In the genomic region with DNA sequence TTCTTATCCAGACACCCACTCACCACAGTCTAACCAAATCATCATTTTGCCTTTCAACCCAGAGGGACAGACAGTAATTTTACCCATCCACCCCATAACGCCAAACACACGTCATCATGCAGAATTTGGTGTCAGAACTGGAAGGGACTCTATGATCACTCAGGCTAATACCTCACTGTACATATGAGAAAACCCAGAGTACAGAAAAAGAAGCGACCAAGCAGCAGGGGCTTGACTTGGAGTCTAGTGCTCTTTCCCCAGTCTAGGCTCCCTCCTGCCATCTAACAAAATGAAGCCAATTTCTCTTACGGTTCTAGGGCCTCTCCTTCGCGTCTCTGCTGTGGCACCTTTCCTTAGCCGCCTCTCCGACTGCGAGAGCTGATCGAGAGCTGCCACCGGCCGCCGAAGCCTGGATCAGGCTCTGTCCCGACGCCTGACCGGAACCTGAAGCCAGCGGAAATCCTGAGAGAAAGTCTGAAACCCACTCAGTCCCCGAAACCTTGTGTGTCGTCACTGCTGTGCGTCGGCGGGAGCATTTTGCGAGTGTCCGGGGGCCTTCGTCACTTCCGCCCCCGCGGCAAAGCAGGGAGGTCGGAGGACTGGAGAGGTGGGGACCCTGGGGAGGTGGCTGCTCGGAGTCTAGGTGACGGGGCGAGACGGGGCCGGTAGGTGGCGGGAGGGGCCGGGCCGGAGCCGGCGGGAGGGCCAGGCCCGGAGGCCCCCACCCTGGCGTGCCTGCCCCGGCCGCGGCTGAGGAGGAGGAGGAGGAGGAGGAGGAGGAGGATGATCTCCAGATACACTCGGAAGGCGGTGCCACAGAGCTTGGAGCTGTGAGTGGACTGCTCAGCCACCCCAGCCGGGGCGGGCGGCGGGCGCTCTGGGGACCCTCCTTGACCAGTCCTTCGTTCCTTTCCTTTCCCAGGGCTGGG, we compare ENCODE assay signal across 1 cellular context.
TF ChIP-seq lines count a peak whose summit lies in the region.

A gene (minus strand): TSS at position 452 of the 929 bp plus-strand sequence. CDS start 4,071 bp downstream, outside the sequence.
A gene (plus strand): TSS at position 563 of the 929 bp plus-strand sequence. CDS start 221 bp downstream, at position 784.

TF ChIP-seq in HEK293, 187 proteins besides CTCF, POLR2A, EP300 and RAD21 (continued from another document and continues in another):
- TF ChIP-seq ZNF350 (tag by site-specific recombination; IDR thresholded peaks at IDR 0.05): no peak
- TF ChIP-seq ZNF404 (tag by site-specific recombination; IDR thresholded peaks at IDR 0.05): no peak
- TF ChIP-seq, protein P1, sequence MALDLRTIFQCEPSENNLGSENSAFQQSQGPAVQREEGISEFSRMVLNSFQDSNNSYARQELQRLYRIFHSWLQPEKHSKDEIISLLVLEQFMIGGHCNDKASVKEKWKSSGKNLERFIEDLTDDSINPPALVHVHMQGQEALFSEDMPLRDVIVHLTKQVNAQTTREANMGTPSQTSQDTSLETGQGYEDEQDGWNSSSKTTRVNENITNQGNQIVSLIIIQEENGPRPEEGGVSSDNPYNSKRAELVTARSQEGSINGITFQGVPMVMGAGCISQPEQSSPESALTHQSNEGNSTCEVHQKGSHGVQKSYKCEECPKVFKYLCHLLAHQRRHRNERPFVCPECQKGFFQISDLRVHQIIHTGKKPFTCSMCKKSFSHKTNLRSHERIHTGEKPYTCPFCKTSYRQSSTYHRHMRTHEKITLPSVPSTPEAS (tag by site-specific recombination; IDR thresholded peaks at IDR 0.05): no peak
- peak; percentile 95 for TF ChIP-seq ZBTB17 (tag by site-specific recombination; IDR thresholded peaks at IDR 0.05)
- TF ChIP-seq ZNF341 (tag by site-specific recombination; IDR thresholded peaks at IDR 0.05; ENCODE audit: low read depth): no peak
- TF ChIP-seq BCL11B (tag by site-specific recombination; IDR thresholded peaks at IDR 0.05; ENCODE audit: low read depth): no peak
- TF ChIP-seq, protein P2, sequence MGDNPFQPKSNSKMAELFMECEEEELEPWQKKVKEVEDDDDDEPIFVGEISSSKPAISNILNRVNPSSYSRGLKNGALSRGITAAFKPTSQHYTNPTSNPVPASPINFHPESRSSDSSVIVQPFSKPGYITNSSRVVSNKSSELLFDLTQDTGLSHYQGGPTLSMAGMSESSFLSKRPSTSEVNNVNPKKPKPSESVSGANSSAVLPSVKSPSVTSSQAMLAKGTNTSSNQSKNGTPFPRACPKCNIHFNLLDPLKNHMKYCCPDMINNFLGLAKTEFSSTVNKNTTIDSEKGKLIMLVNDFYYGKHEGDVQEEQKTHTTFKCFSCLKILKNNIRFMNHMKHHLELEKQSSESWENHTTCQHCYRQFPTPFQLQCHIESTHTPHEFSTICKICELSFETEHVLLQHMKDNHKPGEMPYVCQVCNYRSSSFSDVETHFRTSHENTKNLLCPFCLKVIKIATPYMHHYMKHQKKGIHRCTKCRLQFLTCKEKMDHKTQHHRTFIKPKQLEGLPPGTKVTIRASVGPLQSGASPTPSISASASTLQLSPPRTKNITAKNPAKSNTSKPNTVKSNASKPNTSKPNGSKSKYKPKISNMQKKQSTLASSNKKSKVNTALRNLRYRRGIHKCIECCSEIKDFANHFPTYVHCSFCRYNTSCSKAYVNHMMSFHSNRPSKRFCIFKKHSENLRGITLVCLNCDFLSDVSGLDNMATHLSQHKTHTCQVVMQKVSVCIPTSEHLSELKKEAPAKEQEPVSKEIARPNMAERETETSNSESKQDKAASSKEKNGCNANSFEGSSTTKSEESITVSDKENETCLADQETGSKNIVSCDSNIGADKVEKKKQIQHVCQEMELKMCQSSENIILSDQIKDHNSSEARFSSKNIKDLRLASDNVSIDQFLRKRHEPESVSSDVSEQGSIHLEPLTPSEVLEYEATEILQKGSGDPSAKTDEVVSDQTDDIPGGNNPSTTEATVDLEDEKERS (tag by site-specific recombination; IDR thresholded peaks at IDR 0.05): no peak
- TF ChIP-seq, protein P3, sequence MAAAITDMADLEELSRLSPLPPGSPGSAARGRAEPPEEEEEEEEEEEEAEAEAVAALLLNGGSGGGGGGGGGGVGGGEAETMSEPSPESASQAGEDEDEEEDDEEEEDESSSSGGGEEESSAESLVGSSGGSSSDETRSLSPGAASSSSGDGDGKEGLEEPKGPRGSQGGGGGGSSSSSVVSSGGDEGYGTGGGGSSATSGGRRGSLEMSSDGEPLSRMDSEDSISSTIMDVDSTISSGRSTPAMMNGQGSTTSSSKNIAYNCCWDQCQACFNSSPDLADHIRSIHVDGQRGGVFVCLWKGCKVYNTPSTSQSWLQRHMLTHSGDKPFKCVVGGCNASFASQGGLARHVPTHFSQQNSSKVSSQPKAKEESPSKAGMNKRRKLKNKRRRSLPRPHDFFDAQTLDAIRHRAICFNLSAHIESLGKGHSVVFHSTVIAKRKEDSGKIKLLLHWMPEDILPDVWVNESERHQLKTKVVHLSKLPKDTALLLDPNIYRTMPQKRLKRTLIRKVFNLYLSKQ (tag by site-specific recombination; IDR thresholded peaks at IDR 0.05; ENCODE audit: borderline replicate concordance): no peak
- TF ChIP-seq ZSCAN23 (tag by site-specific recombination; IDR thresholded peaks at IDR 0.05): no peak
- TF ChIP-seq ZNF146 (tag by site-specific recombination; IDR thresholded peaks at IDR 0.05): no peak
- TF ChIP-seq ZNF785 (tag by site-specific recombination; IDR thresholded peaks at IDR 0.05): no peak
- TF ChIP-seq, protein P4, sequence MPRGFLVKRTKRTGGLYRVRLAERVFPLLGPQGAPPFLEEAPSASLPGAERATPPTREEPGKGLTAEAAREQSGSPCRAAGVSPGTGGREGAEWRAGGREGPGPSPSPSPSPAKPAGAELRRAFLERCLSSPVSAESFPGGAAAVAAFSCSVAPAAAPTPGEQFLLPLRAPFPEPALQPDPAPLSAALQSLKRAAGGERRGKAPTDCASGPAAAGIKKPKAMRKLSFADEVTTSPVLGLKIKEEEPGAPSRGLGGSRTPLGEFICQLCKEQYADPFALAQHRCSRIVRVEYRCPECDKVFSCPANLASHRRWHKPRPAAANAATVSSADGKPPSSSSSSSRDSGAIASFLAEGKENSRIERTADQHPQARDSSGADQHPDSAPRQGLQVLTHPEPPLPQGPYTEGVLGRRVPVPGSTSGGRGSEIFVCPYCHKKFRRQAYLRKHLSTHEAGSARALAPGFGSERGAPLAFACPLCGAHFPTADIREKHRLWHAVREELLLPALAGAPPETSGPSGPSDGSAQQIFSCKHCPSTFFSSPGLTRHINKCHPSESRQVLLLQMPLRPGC (tag by site-specific recombination; IDR thresholded peaks at IDR 0.05): no peak
- TF ChIP-seq, protein P5, sequence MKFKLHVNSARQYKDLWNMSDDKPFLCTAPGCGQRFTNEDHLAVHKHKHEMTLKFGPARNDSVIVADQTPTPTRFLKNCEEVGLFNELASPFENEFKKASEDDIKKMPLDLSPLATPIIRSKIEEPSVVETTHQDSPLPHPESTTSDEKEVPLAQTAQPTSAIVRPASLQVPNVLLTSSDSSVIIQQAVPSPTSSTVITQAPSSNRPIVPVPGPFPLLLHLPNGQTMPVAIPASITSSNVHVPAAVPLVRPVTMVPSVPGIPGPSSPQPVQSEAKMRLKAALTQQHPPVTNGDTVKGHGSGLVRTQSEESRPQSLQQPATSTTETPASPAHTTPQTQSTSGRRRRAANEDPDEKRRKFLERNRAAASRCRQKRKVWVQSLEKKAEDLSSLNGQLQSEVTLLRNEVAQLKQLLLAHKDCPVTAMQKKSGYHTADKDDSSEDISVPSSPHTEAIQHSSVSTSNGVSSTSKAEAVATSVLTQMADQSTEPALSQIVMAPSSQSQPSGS (tag by site-specific recombination; IDR thresholded peaks at IDR 0.05; ENCODE audit: low read depth): no peak; the same call in 1 of the 2 replicates
- TF ChIP-seq ZNF324 (tag by site-specific recombination; IDR thresholded peaks at IDR 0.05): no peak; the same call in 1 of the 2 replicates
- TF ChIP-seq OVOL3 (tag by site-specific recombination; IDR thresholded peaks at IDR 0.05): no peak
- no peak for TF ChIP-seq ZNF132 (tag by site-specific recombination; IDR thresholded peaks at IDR 0.05; ENCODE audit: borderline replicate concordance)
- TF ChIP-seq ZNF433 (tag by site-specific recombination; IDR thresholded peaks at IDR 0.05; ENCODE audit: low read depth): no peak
- 0 out of 2 replicates have a peak, but pooled peaks have one; percentile 47 for TF ChIP-seq ZNF10 (tag by site-specific recombination; IDR thresholded peaks at IDR 0.05)
- TF ChIP-seq, protein P6, sequence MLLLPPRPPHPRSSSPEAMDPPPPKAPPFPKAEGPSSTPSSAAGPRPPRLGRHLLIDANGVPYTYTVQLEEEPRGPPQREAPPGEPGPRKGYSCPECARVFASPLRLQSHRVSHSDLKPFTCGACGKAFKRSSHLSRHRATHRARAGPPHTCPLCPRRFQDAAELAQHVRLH (tag by site-specific recombination; IDR thresholded peaks at IDR 0.05): peak; percentile 83
- TF ChIP-seq, protein P7, sequence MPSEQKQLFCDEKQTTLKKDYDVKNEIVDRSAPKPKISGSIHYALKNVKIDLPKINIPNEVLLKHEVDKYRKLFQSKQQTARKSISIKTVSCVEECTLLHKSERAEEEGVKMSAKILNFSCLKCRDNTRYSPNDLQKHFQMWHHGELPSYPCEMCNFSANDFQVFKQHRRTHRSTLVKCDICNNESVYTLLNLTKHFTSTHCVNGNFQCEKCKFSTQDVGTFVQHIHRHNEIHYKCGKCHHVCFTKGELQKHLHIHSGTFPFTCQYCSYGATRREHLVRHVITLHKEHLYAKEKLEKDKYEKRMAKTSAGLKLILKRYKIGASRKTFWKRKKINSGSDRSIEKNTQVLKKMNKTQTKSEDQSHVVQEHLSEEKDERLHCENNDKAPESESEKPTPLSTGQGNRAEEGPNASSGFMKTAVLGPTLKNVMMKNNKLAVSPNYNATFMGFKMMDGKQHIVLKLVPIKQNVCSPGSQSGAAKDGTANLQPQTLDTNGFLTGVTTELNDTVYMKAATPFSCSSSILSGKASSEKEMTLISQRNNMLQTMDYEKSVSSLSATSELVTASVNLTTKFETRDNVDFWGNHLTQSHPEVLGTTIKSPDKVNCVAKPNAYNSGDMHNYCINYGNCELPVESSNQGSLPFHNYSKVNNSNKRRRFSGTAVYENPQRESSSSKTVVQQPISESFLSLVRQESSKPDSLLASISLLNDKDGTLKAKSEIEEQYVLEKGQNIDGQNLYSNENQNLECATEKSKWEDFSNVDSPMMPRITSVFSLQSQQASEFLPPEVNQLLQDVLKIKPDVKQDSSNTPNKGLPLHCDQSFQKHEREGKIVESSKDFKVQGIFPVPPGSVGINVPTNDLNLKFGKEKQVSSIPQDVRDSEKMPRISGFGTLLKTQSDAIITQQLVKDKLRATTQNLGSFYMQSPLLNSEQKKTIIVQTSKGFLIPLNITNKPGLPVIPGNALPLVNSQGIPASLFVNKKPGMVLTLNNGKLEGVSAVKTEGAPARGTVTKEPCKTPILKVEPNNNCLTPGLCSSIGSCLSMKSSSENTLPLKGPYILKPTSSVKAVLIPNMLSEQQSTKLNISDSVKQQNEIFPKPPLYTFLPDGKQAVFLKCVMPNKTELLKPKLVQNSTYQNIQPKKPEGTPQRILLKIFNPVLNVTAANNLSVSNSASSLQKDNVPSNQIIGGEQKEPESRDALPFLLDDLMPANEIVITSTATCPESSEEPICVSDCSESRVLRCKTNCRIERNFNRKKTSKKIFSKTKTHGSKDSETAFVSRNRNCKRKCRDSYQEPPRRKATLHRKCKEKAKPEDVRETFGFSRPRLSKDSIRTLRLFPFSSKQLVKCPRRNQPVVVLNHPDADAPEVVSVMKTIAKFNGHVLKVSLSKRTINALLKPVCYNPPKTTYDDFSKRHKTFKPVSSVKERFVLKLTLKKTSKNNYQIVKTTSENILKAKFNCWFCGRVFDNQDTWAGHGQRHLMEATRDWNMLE (tag by site-specific recombination; conservative IDR thresholded peaks at IDR 0.05; ENCODE audit: low read depth): peak; percentile 95
- TF ChIP-seq ZNF157 (tag by site-specific recombination; IDR thresholded peaks at IDR 0.05): no peak
- TF ChIP-seq, protein P8, sequence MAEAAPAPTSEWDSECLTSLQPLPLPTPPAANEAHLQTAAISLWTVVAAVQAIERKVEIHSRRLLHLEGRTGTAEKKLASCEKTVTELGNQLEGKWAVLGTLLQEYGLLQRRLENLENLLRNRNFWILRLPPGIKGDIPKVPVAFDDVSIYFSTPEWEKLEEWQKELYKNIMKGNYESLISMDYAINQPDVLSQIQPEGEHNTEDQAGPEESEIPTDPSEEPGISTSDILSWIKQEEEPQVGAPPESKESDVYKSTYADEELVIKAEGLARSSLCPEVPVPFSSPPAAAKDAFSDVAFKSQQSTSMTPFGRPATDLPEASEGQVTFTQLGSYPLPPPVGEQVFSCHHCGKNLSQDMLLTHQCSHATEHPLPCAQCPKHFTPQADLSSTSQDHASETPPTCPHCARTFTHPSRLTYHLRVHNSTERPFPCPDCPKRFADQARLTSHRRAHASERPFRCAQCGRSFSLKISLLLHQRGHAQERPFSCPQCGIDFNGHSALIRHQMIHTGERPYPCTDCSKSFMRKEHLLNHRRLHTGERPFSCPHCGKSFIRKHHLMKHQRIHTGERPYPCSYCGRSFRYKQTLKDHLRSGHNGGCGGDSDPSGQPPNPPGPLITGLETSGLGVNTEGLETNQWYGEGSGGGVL (tag by site-specific recombination; IDR thresholded peaks at IDR 0.05): peak; percentile 66; the same call in 1 of the 2 replicates
- TF ChIP-seq ZNF140 (tag by site-specific recombination; IDR thresholded peaks at IDR 0.05): no peak
- TF ChIP-seq ZNF549 (tag by site-specific recombination; IDR thresholded peaks at IDR 0.05): no peak
- TF ChIP-seq ZBTB20 (tag by site-specific recombination; IDR thresholded peaks at IDR 0.05): peak; percentile 74; the same call in 1 of the 2 replicates
- TF ChIP-seq ZNF239 (tag by site-specific recombination; IDR thresholded peaks at IDR 0.05): no peak
- TF ChIP-seq, protein P9, sequence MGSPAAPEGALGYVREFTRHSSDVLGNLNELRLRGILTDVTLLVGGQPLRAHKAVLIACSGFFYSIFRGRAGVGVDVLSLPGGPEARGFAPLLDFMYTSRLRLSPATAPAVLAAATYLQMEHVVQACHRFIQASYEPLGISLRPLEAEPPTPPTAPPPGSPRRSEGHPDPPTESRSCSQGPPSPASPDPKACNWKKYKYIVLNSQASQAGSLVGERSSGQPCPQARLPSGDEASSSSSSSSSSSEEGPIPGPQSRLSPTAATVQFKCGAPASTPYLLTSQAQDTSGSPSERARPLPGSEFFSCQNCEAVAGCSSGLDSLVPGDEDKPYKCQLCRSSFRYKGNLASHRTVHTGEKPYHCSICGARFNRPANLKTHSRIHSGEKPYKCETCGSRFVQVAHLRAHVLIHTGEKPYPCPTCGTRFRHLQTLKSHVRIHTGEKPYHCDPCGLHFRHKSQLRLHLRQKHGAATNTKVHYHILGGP (tag by site-specific recombination; IDR thresholded peaks at IDR 0.05): no peak
- TF ChIP-seq ZNF660 (tag by site-specific recombination; IDR thresholded peaks at IDR 0.05): no peak; the same call in 1 of the 2 replicates
- TF ChIP-seq ZNF248 (tag by site-specific recombination; IDR thresholded peaks at IDR 0.05): no peak
- TF ChIP-seq, protein P10, sequence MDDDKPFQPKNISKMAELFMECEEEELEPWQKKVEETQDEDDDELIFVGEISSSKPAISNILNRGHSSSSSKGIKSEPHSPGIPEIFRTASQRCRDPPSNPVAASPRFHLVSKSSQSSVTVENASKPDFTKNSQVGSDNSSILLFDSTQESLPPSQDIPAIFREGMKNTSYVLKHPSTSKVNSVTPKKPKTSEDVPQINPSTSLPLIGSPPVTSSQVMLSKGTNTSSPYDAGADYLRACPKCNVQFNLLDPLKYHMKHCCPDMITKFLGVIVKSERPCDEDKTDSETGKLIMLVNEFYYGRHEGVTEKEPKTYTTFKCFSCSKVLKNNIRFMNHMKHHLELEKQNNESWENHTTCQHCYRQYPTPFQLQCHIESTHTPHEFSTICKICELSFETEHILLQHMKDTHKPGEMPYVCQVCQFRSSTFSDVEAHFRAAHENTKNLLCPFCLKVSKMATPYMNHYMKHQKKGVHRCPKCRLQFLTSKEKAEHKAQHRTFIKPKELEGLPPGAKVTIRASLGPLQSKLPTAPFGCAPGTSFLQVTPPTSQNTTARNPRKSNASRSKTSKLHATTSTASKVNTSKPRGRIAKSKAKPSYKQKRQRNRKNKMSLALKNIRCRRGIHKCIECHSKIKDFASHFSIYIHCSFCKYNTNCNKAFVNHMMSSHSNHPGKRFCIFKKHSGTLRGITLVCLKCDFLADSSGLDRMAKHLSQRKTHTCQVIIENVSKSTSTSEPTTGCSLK (tag by site-specific recombination; IDR thresholded peaks at IDR 0.05): no peak
- TF ChIP-seq ZNF174 (tag by site-specific recombination; IDR thresholded peaks at IDR 0.05): no peak
